In genomic region chr7:105677395-105677701, GRCh38 we compare ENCODE assay signal across 10 cellular contexts.
DNase-seq lines count a peak whose midpoint lies in the region; ATAC-seq and TF ChIP-seq lines count a peak whose summit lies in the region.
"Had no signal": no experiment of that assay in that cellular context is flagged by ENCODE, and none has a peak within 500 bp of the region (broad histone marks: within the 10 kb centered on the region; RNA-seq: fewer than 3 reads in every experiment).

No MANE protein-coding gene starts in this region.

- no peak overlapping the region for H3K4me3 ChIP-seq in CD8-positive, alpha-beta T cell (ENCODE audit: low read depth, low read length)
- H3K4me3 ChIP-seq in Jurkat, Clone E6-1 (ENCODE audit: low read length), result peak overlapping the region; percentile 66
- H3K4me3 ChIP-seq: SJCRH30 had no signal

- peak overlapping the region; percentile 84 for H3K27ac Mint-ChIP-seq in CD8-positive, alpha-beta T cell
- peak overlapping the region; percentile 88 for H3K27ac Mint-ChIP-seq in activated naive CD8-positive, alpha-beta T cell treated with anti-CD3 and anti-CD28 coated beads, Interleukin-2, amount 50 U/mL, for 24 hours

- H3K27me3 ChIP-seq in CD8-positive, alpha-beta T cell (ENCODE audit: insufficient read depth, low read length), result no peaks in the 10 kb centered on the region
- H3K27me3 ChIP-seq: SJCRH30 had no signal

- POLR2A ChIA-PET in CD8-positive, alpha-beta T cell (lab: Charles Lee), result interaction anchor here (0.6 to 1.8 kb wide), 7 partner anchors 10 to 1492 kb away, joined by 3 to 11 read pairs (median 5); partner anchors contain the start of gene HBP1

- no peaks in the 10 kb centered on the region for H3K9me3 Mint-ChIP-seq in CD8-positive, alpha-beta T cell
- H3K9me3 Mint-ChIP-seq in activated naive CD8-positive, alpha-beta T cell treated with anti-CD3 and anti-CD28 coated beads, Interleukin-2, amount 50 U/mL, for 24 hours, result no peaks in the 10 kb centered on the region

- no peak for DNase-seq in CD8-positive, alpha-beta T cell
- DNase-seq in Jurkat, Clone E6-1 (ENCODE audit: low read depth, low spot score), result no peak
- no peak for DNase-seq in activated naive CD8-positive, alpha-beta T cell treated with anti-CD3 and anti-CD28 coated beads, Interleukin-2, amount 50 U/mL, for 24 hours
- DNase-seq in posterior vena cava (ENCODE audit: low spot score), result peak; percentile 0
- DNase-seq in NOMO-1 treated with dmso at 0.1 percent for 144 hours (lab: John Stamatoyannopoulos, UW; ENCODE audit: unreplicated experiment), result no peak
- DNase-seq in germinal center (ENCODE audit: low spot score), result no peak
- DNase-seq: GOT3, KG1, SJCRH30 had no signal

- ATAC-seq in CD8-positive, alpha-beta T cell, result no peak
- no peak for ATAC-seq in activated naive CD8-positive, alpha-beta T cell treated with anti-CD3 and anti-CD28 coated beads, Interleukin-2, amount 50 U/mL, for 24 hours
- no peak for ATAC-seq in GM21515 (IDR thresholded peaks at IDR 0.05; ENCODE audit: unreplicated experiment)

- H3K36me3 Mint-ChIP-seq in CD8-positive, alpha-beta T cell, result peaks cover 8% of the 10 kb centered on the region
- peaks cover 3% of the 10 kb centered on the region for H3K36me3 Mint-ChIP-seq in activated naive CD8-positive, alpha-beta T cell treated with anti-CD3 and anti-CD28 coated beads, Interleukin-2, amount 50 U/mL, for 24 hours (ENCODE audit: low read depth)

- CTCF ChIA-PET in CD8-positive, alpha-beta T cell (lab: Charles Lee), result interaction anchor here (1.1 to 2.8 kb wide), 6 partner anchors 12 to 366 kb away, joined by 3 to 16 read pairs (median 4); no protein-coding TSS in a partner anchor

- H3K27ac ChIP-seq in CD8-positive, alpha-beta T cell (ENCODE audit: low read depth, low read length), result no peak overlapping the region
- H3K27ac ChIP-seq: SJCRH30 had no signal

- H3K4me1 ChIP-seq in CD8-positive, alpha-beta T cell (ENCODE audit: insufficient read depth, low read length), result peaks cover 47% of the 10 kb centered on the region

- H3K4me3 Mint-ChIP-seq in CD8-positive, alpha-beta T cell, result peak overlapping the region; percentile 33
- peak overlapping the region; percentile 81 for H3K4me3 Mint-ChIP-seq in activated naive CD8-positive, alpha-beta T cell treated with anti-CD3 and anti-CD28 coated beads, Interleukin-2, amount 50 U/mL, for 24 hours

- intact Hi-C loops in CD8-positive, alpha-beta T cell (cut with DNase I, micrococcal nuclease), result loop anchor here (2.0 to 10.0 kb wide), 6 partner anchors 13 to 1187 kb away; partner anchors contain the start of gene PIK3CG (in 1 of the 2)
- intact Hi-C loops in posterior vena cava (cut with DNase I), result loop anchor here in 1 of 2 donors (10.0 kb wide), 1 partner anchor 177 kb away; no protein-coding TSS in a partner anchor

- H3K9me3 ChIP-seq in CD8-positive, alpha-beta T cell (ENCODE audit: low read length), result no peaks in the 10 kb centered on the region
- H3K9me3 ChIP-seq: SJCRH30 had no signal

- H3K27me3 Mint-ChIP-seq in CD8-positive, alpha-beta T cell (ENCODE audit: low read depth), result no peaks in the 10 kb centered on the region
- no peaks in the 10 kb centered on the region for H3K27me3 Mint-ChIP-seq in activated naive CD8-positive, alpha-beta T cell treated with anti-CD3 and anti-CD28 coated beads, Interleukin-2, amount 50 U/mL, for 24 hours

- no peaks in the 10 kb centered on the region for H3K36me3 ChIP-seq in CD8-positive, alpha-beta T cell (ENCODE audit: insufficient read depth, low read length)
- H3K36me3 ChIP-seq: SJCRH30 had no signal

- TF ChIP-seq CTCF in CD8-positive, alpha-beta T cell (IDR thresholded peaks at IDR 0.05), result no peak

- H3K4me1 Mint-ChIP-seq in CD8-positive, alpha-beta T cell (ENCODE audit: low read depth), result peaks cover 76% of the 10 kb centered on the region
- H3K4me1 Mint-ChIP-seq in activated naive CD8-positive, alpha-beta T cell treated with anti-CD3 and anti-CD28 coated beads, Interleukin-2, amount 50 U/mL, for 24 hours, result peaks cover 69% of the 10 kb centered on the region
